Comparison of ENCODE assay signal across 18 cellular contexts in the genomic region with DNA sequence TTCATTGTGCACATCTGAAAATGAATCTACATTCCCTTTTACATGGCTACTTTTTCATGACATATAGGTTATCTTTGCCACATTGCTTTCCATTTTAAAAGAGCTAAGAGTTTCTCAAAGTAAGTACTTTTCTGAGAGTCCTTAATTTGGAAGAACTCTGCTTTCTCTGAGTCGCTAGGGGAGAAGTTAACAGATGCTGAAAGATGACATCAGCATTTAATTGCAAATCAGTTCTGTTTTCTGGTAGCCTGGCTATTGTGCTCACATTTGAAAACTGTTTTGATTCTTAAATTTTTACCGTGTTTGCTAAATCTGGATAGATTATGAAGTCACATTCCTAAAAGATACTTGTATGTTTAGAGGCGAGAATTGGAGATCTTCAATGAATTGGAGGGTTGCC.
"Had no signal": no experiment of that assay in that cellular context is flagged by ENCODE, and none has a peak within 500 bp of the region (broad histone marks: within the 10 kb centered on the region; RNA-seq: fewer than 3 reads in every experiment).

No MANE protein-coding gene starts in this region.

- H3K4me1 ChIP-seq: ascending aorta, foreskin keratinocyte, heart left ventricle had no signal

- H3K36me3 Mint-ChIP-seq: immature natural killer cell; naive B cell; stimulated activated effector memory CD8-positive, alpha-beta T cell treated with anti-CD3 and anti-CD28 coated beads, Interleukin-12 subunit alpha, Interleukin-12 subunit beta, amount 100 ng/mL, for 72 hours; T-cell had no signal

- ATAC-seq: activated T-helper 17 cell treated with anti-CD3 and anti-CD28 coated beads, Interleukin-2, amount 50 U/mL, for 72 hours; foreskin keratinocyte; heart left ventricle; left cardiac atrium; stimulated activated effector memory CD8-positive, alpha-beta T cell treated with anti-CD3 and anti-CD28 coated beads, Interleukin-12 subunit alpha, Interleukin-12 subunit beta, amount 100 ng/mL, for 72 hours; T-cell had no signal

- H3K27me3 ChIP-seq: ascending aorta, heart left ventricle, tibial nerve, vagina had no signal

- H3K4me1 Mint-ChIP-seq: activated T-helper 17 cell treated with anti-CD3 and anti-CD28 coated beads, Interleukin-2, amount 50 U/mL, for 72 hours; immature natural killer cell; naive B cell; stimulated activated effector memory CD8-positive, alpha-beta T cell treated with anti-CD3 and anti-CD28 coated beads, Interleukin-12 subunit alpha, Interleukin-12 subunit beta, amount 100 ng/mL, for 72 hours; T-cell had no signal

- H3K36me3 ChIP-seq: ascending aorta, heart left ventricle, neutrophil, tibial nerve, vagina had no signal

- H3K27ac Mint-ChIP-seq: activated T-helper 17 cell treated with anti-CD3 and anti-CD28 coated beads, Interleukin-2, amount 50 U/mL, for 72 hours; immature natural killer cell; naive B cell; stimulated activated effector memory CD8-positive, alpha-beta T cell treated with anti-CD3 and anti-CD28 coated beads, Interleukin-12 subunit alpha, Interleukin-12 subunit beta, amount 100 ng/mL, for 72 hours; T-cell had no signal

- H3K4me3 Mint-ChIP-seq: activated T-helper 17 cell treated with anti-CD3 and anti-CD28 coated beads, Interleukin-2, amount 50 U/mL, for 72 hours; immature natural killer cell; naive B cell; stimulated activated effector memory CD8-positive, alpha-beta T cell treated with anti-CD3 and anti-CD28 coated beads, Interleukin-12 subunit alpha, Interleukin-12 subunit beta, amount 100 ng/mL, for 72 hours; T-cell had no signal

- H3K27ac ChIP-seq: ascending aorta, foreskin keratinocyte, heart left ventricle, neutrophil, tibial nerve, vagina had no signal

- DNase-seq: activated CD4-positive, CD25-positive, alpha-beta regulatory T cell treated with anti-CD3 and anti-CD28 coated beads, Interleukin-2, amount 50 U/mL, for 72 hours; activated naive CD4-positive, alpha-beta T cell treated with Interleukin-2 at 50 U/mL for 16 hours; foreskin keratinocyte; heart left ventricle; immature natural killer cell; left cardiac atrium; midbrain; naive B cell; posterior cingulate gyrus; T-cell; T-helper 9 cell had no signal

- H3K9me3 ChIP-seq: ascending aorta, heart left ventricle, neutrophil, tibial nerve, vagina had no signal

- H3K4me3 ChIP-seq: ascending aorta, heart left ventricle, lung, tibial nerve, vagina had no signal

- H3K9me3 Mint-ChIP-seq: activated T-helper 17 cell treated with anti-CD3 and anti-CD28 coated beads, Interleukin-2, amount 50 U/mL, for 72 hours; immature natural killer cell; stimulated activated effector memory CD8-positive, alpha-beta T cell treated with anti-CD3 and anti-CD28 coated beads, Interleukin-12 subunit alpha, Interleukin-12 subunit beta, amount 100 ng/mL, for 72 hours; T-cell had no signal
